Comparison of ENCODE assay signal across 20 cellular contexts in the genomic region with DNA sequence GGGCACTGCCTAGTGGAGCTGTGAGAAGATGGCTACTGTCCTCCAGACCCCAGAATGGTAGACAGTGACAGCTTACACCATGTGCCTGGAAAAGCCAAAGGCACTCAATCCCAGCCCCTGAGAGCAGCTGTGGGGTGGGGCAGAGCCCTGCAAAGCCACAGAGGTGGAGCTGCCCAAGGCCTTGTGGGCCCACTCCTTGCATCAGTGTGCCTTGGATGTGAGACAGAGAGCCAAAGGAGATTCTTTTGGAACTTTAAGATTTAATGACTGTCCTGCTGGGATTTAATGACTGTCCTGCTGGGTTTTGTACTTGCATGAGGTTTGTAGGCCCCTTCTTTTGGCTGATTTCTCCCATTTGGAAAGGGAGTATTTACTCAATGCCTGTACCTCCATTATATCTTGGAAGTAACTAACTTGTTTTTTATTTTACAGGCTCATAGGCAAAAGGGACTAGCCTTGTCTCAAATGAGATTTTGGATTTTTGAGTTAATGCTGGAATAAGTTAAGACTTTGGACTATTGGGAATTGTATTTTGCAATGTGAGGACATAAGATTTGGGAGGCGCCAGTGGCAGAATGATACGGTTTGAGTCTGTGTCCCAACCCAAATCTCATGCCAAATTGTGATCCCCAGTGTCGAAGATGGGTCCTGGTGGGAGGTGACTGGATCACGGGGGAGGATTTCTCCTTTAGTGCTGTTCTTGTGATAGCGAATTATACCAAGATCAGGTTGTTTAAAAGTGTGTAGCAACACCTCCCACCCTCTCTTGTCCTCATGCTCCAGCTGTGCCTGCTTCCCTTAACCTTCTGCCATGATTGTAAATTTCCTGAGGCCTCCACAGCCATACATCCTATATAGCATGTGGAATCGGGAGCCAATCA.
"Had no signal": no experiment of that assay in that cellular context is flagged by ENCODE, and none has a peak within 500 bp of the region (broad histone marks: within the 10 kb centered on the region; RNA-seq: fewer than 3 reads in every experiment).

No MANE protein-coding gene starts in this region.

- H3K9me3 ChIP-seq: body of pancreas, colonic mucosa, pancreas, upper lobe of left lung had no signal

- ATAC-seq: activated CD4-positive, alpha-beta T cell treated with anti-CD3 and anti-CD28 coated beads for 36 hours; activated naive CD4-positive, alpha-beta T cell treated with anti-CD3 and anti-CD28 coated beads, Interleukin-2, amount 50 U/mL, for 72 hours; body of pancreas; foreskin keratinocyte; naive thymus-derived CD4-positive, alpha-beta T cell; pancreas; T-helper 17 cell had no signal

- H3K27ac ChIP-seq: body of pancreas, colonic mucosa, foreskin keratinocyte, pancreas, upper lobe of left lung, WERI-Rb-1 had no signal

- FAIRE-seq: endothelial cell of umbilical vein, pancreas, small intestine had no signal

- H3K4me3 ChIP-seq: body of pancreas, colonic mucosa, pancreas, upper lobe of left lung had no signal

- H3K36me3 ChIP-seq: colonic mucosa, pancreas, upper lobe of left lung, WERI-Rb-1 had no signal

- H3K27me3 ChIP-seq: body of pancreas, colonic mucosa, foreskin keratinocyte, pancreas, upper lobe of left lung had no signal

- DNase-seq: activated CD4-positive, alpha-beta memory T cell treated with anti-CD3 and anti-CD28 coated beads, Interleukin-2, amount 10 ng/mL, durations not matched to agents 7 days and 5 days; activated CD4-positive, alpha-beta T cell treated with anti-CD3 and anti-CD28 coated beads for 36 hours; activated CD8-positive, alpha-beta memory T cell treated with anti-CD3 and anti-CD28 coated beads, Interleukin-2, amount 50 U/mL, for 4 hours; activated gamma-delta T cell; activated T-cell treated with anti-CD3 and anti-CD28 coated beads, Interleukin-2, amount 50 U/mL, for 48 hours; body of pancreas; central memory CD4-positive, alpha-beta T cell; colonic mucosa; effector CD4-positive, alpha-beta T cell; foreskin keratinocyte; left cardiac atrium; naive thymus-derived CD4-positive, alpha-beta T cell; pancreas; small intestine; stimulated activated CD4-positive, alpha-beta T cell treated with anti-CD3 and anti-CD28 coated beads, Interleukin-4, amount 100 ng/mL, for 4 hours; T-helper 17 cell; upper lobe of left lung; WERI-Rb-1 had no signal

- H3K4me1 ChIP-seq: colonic mucosa, foreskin keratinocyte, upper lobe of left lung had no signal
